16 cellular contexts compared by ENCODE assay signal in the genomic region with DNA sequence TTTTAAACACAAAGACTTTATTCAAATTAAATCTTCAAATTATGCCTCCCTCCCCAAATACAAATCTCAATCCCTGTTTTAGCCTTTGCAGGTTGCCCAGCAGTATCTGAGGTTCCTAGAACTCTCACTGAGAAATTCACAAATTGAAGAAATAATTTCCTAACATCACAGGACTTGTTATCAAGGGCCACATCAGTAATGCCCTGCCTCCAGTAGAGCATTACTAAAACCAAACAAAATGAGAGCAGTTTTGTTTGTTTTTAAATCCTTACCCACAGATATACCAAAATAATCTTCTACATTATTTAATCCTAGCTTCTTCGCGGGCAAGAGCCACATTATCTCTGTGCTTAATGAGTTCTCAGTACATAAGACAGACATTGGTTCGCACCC.
A peak's percentile ranks its signal among the peaks of the same experiment; 100 is the strongest.
DNase-seq lines count a peak whose midpoint lies in the region; ATAC-seq, FAIRE-seq and TF ChIP-seq lines count a peak whose summit lies in the region.
"Had no signal": no experiment of that assay in that cellular context is flagged by ENCODE, and none has a peak within 500 bp of the region (broad histone marks: within the 10 kb centered on the region; RNA-seq: fewer than 3 reads in every experiment).

No MANE protein-coding gene starts in this region.

- no peaks in the 10 kb centered on the region for H3K27me3 Mint-ChIP-seq in CD8-positive, alpha-beta T cell (ENCODE audit: low read depth)
- H3K27me3 Mint-ChIP-seq in WTC11 (ENCODE audit: low read depth) (no peaks in the 10 kb centered on the region), mesothelial cell of epicardium (ENCODE audit: low read depth) (no peaks in the 10 kb centered on the region)

- H3K36me3 ChIP-seq in CD8-positive, alpha-beta T cell (ENCODE audit: insufficient read depth, low read length) = no peaks in the 10 kb centered on the region
- H3K36me3 ChIP-seq in HEK293 (ENCODE audit: control insufficient read depth in 2 of 2, insufficient read depth in 1 of 2, low read length in 2 of 2) = no peaks in the 10 kb centered on the region
- no peaks in the 10 kb centered on the region for H3K36me3 ChIP-seq in adrenal gland (replicated peaks in 1 of 2)

- H3K27ac ChIP-seq in CD8-positive, alpha-beta T cell (ENCODE audit: low read depth, low read length) = no peak overlapping the region
- peak overlapping the region; percentile 61 for H3K27ac ChIP-seq in HEK293 (ENCODE audit: extremely low read depth, low read depth, low read length)
- no peak overlapping the region for H3K27ac ChIP-seq in adrenal gland

- H3K4me1 ChIP-seq in CD8-positive, alpha-beta T cell (ENCODE audit: insufficient read depth, low read length) = peaks cover 11% of the 10 kb centered on the region
- H3K4me1 ChIP-seq in HEK293 (ENCODE audit: control insufficient read depth, insufficient read depth, low read length) (peaks cover 19% of the 10 kb centered on the region), adrenal gland (replicated peaks in 1 of 2) (peaks cover 3 to 16% of the 10 kb centered on the region in 2 donors)

- DNase-seq in CD8-positive, alpha-beta T cell = no peak
- DNase-seq in WTC11 (ENCODE audit: low spot score) = no peak
- DNase-seq in mesothelial cell of epicardium (ENCODE audit: low spot score in 2 of 2, unreplicated experiment in 2 of 2) = no peak
- DNase-seq in frontal cortex (ENCODE audit: low spot score in 2 of 2) = no peak
- no peak for DNase-seq in adrenal gland
- DNase-seq: C1 segment of cervical spinal cord, DMS153, KG1, NCI-H1436 treated with DMSO at 0.1 percent for 48 hours, NCI-H2029 treated with DMSO at 0.1 percent for 48 hours, SHP77, SK-N-SH had no signal

- CTCF ChIA-PET in CD8-positive, alpha-beta T cell (lab: Charles Lee) = no interaction called here
- CTCF ChIA-PET in HEK293 (lab: Yijun Ruan, JAX) (interaction anchor here (0.7 kb wide), 1 partner anchor 24 kb away, joined by 3 read pairs; no protein-coding TSS in a partner anchor), WTC11 (lab: Charles Lee) (no interaction called here)

- FAIRE-seq in frontal cortex (lab: Jason Lieb, UNC) = no peak

- H3K27ac Mint-ChIP-seq in CD8-positive, alpha-beta T cell = peak overlapping the region; percentile 9
- H3K27ac Mint-ChIP-seq in WTC11 (peak overlapping the region; percentile 99), mesothelial cell of epicardium (peak overlapping the region; percentile 87)

- H3K4me3 ChIP-seq in CD8-positive, alpha-beta T cell (ENCODE audit: low read depth, low read length) = no peak overlapping the region
- H3K4me3 ChIP-seq in HEK293 (ENCODE audit: low read depth, low read length) (no peak overlapping the region), adrenal gland (no peak overlapping the region)

- H3K9me3 Mint-ChIP-seq in CD8-positive, alpha-beta T cell = no peaks in the 10 kb centered on the region
- H3K9me3 Mint-ChIP-seq in WTC11 (peaks cover 3% of the 10 kb centered on the region), mesothelial cell of epicardium (no peaks in the 10 kb centered on the region)

- H3K36me3 Mint-ChIP-seq in CD8-positive, alpha-beta T cell = peaks cover 9% of the 10 kb centered on the region
- H3K36me3 Mint-ChIP-seq in WTC11 (peaks cover 3% of the 10 kb centered on the region), mesothelial cell of epicardium (no peaks in the 10 kb centered on the region)

- 58 to 86% (median 73%) methylated on average over 3 of the region's 3 CpGs for WGBS in adrenal gland, 4 donors

- intact Hi-C loops in CD8-positive, alpha-beta T cell (cut with DNase I, micrococcal nuclease) = no loop called here
- intact Hi-C loops in adrenal gland (cut with DNase I) = no loop called here

- H3K4me3 Mint-ChIP-seq in CD8-positive, alpha-beta T cell = no peak overlapping the region
- H3K4me3 Mint-ChIP-seq in WTC11 (no peak overlapping the region), mesothelial cell of epicardium (no peak overlapping the region)

- H3K4me1 Mint-ChIP-seq in CD8-positive, alpha-beta T cell (ENCODE audit: low read depth) = peaks cover 66% of the 10 kb centered on the region
- H3K4me1 Mint-ChIP-seq in WTC11 = peaks cover 45% of the 10 kb centered on the region
- H3K4me1 Mint-ChIP-seq in mesothelial cell of epicardium = peaks cover 23% of the 10 kb centered on the region

- POLR2A ChIA-PET in CD8-positive, alpha-beta T cell (lab: Charles Lee) = no interaction called here
- POLR2A ChIA-PET in HEK293 (lab: Yijun Ruan, JAX) (no interaction called here), WTC11 (lab: Charles Lee) (no interaction called here)

- H3K27me3 ChIP-seq in CD8-positive, alpha-beta T cell (ENCODE audit: insufficient read depth, low read length) = no peaks in the 10 kb centered on the region
- no peaks in the 10 kb centered on the region for H3K27me3 ChIP-seq in adrenal gland

- no peak for TF ChIP-seq POLR2A in adrenal gland (IDR thresholded peaks at IDR 0.05)

- TF ChIP-seq CTCF in CD8-positive, alpha-beta T cell (IDR thresholded peaks at IDR 0.05) = no peak
- no peak for TF ChIP-seq CTCF in HEK293 (tag by site-specific recombination; IDR thresholded peaks at IDR 0.05)
- no peak for TF ChIP-seq CTCF in WTC11 (IDR thresholded peaks at IDR 0.05)
- no peak for TF ChIP-seq CTCF in mesothelial cell of epicardium (IDR thresholded peaks at IDR 0.05; ENCODE audit: unreplicated experiment)
- TF ChIP-seq CTCF in adrenal gland (IDR thresholded peaks at IDR 0.05) = no peak

- H3K9me3 ChIP-seq in CD8-positive, alpha-beta T cell (ENCODE audit: low read length) = no peaks in the 10 kb centered on the region
- no peaks in the 10 kb centered on the region for H3K9me3 ChIP-seq in HEK293 (ENCODE audit: control insufficient read depth, insufficient read depth, low read depth, low read length)
- H3K9me3 ChIP-seq in adrenal gland (replicated peaks in 1 of 3) = no peaks in the 10 kb centered on the region
- H3K9me3 ChIP-seq: SK-N-SH had no signal

- ATAC-seq in CD8-positive, alpha-beta T cell = no peak
- no peak for ATAC-seq in WTC11
- ATAC-seq in HG02973 (IDR thresholded peaks at IDR 0.05; ENCODE audit: unreplicated experiment) = no peak
- ATAC-seq in HG03039 (IDR thresholded peaks at IDR 0.05; ENCODE audit: unreplicated experiment) = no peak
- ATAC-seq: HCT116 had no signal

TF ChIP-seq in HEK293, 187 proteins besides CTCF, POLR2A, EP300 and RAD21:
- TF ChIP-seq REPIN1 (tag by site-specific recombination; IDR thresholded peaks at IDR 0.05; ENCODE audit: low read depth) = no peak
- TF ChIP-seq, protein P1, sequence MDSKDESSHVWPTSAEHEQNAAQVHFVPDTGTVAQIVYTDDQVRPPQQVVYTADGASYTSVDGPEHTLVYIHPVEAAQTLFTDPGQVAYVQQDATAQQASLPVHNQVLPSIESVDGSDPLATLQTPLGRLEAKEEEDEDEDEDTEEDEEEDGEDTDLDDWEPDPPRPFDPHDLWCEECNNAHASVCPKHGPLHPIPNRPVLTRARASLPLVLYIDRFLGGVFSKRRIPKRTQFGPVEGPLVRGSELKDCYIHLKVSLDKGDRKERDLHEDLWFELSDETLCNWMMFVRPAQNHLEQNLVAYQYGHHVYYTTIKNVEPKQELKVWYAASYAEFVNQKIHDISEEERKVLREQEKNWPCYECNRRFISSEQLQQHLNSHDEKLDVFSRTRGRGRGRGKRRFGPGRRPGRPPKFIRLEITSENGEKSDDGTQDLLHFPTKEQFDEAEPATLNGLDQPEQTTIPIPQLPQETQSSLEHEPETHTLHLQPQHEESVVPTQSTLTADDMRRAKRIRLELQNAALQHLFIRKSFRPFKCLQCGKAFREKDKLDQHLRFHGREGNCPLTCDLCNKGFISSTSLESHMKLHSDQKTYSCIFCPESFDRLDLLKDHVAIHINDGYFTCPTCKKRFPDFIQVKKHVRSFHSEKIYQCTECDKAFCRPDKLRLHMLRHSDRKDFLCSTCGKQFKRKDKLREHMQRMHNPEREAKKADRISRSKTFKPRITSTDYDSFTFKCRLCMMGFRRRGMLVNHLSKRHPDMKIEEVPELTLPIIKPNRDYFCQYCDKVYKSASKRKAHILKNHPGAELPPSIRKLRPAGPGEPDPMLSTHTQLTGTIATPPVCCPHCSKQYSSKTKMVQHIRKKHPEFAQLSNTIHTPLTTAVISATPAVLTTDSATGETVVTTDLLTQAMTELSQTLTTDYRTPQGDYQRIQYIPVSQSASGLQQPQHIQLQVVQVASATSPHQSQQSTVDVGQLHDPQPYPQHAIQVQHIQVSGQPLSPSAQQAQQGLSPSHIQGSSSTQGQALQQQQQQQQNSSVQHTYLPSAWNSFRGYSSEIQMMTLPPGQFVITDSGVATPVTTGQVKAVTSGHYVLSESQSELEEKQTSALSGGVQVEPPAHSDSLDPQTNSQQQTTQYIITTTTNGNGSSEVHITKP (tag by site-specific recombination; IDR thresholded peaks at IDR 0.05) = 0 out of 2 replicates have a peak, but pooled peaks have one; percentile 6

TF ChIP-seq in WTC11, 78 proteins besides CTCF, POLR2A, EP300 and RAD21 (continues in another document):
- TF ChIP-seq NR1H2 (CRISPR knock-in tag; IDR thresholded peaks at IDR 0.05) (no peak), TP53 (CRISPR knock-in tag; IDR thresholded peaks at IDR 0.05) (no peak), IRF2 (CRISPR knock-in tag; IDR thresholded peaks at IDR 0.05; ENCODE audit: borderline replicate concordance, low read depth) (no peak), ATF3 (CRISPR knock-in tag; conservative IDR thresholded peaks at IDR 0.05) (no peak)
- TF ChIP-seq, protein P2, sequence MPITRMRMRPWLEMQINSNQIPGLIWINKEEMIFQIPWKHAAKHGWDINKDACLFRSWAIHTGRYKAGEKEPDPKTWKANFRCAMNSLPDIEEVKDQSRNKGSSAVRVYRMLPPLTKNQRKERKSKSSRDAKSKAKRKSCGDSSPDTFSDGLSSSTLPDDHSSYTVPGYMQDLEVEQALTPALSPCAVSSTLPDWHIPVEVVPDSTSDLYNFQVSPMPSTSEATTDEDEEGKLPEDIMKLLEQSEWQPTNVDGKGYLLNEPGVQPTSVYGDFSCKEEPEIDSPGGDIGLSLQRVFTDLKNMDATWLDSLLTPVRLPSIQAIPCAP (CRISPR knock-in tag; IDR thresholded peaks at IDR 0.05) = no peak

Comparison
In these comparisons a context has a peak if more than half of its experiments do, and no peak if none do; other contexts are left out.
1. H3K27ac Mint-ChIP-seq: peak in every context shown above with its lines; median percentile 99 in WTC11; 87 in mesothelial cell of epicardium; 9 in CD8-positive, alpha-beta T cell.